Comparison of ENCODE assay signal across 9 cellular contexts in the genomic region with DNA sequence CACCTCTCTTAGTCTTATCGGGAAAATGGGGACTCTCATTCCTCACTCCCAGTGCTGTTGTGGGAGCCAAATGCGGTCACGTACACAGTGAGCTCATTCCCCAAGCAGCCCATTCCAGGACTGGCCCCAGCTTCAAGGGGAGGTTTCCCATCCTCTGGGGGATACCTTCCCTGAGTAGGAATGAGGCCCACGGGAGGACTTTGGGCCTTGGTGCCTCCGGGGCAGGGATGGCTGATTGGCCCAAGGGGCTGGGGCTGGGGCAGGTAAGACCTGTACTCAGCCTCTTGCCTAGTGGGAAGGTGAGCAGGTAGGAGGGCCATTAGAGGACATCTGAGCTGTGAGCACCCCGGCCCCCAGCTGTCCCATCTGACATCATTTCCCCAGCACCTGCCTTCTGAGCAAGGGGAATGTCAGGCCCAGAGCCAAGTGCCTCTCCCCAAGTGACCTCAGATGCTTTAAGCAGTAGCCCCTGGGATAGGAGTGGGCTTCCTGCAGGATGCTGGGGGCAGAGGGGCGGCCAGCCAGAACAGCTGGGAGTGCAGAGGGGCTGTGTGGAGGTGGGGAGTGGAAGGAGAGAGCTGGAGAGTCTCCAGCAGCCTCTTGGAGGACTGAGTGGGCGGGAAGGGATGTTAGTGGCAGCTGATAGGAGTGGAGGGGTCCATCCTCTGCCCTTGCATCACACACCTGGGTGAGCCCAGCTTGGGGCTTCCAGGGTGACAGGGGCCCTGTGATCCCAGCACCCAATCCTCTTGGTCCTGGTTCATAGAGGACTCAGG. TPM values are rescaled to one million over a fixed set of nuclear protein-coding genes. Genes with fewer than 3 reads are reported as not detected.
DNase-seq lines count a peak whose midpoint lies in the region; ATAC-seq and TF ChIP-seq lines count a peak whose summit lies in the region.
"Had no signal": no experiment of that assay in that cellular context is flagged by ENCODE, and none has a peak within 500 bp of the region (broad histone marks: within the 10 kb centered on the region; RNA-seq: fewer than 3 reads in every experiment).

No MANE protein-coding gene starts in this region.

- TF ChIP-seq POLR2A in vagina (IDR thresholded peaks at IDR 0.05), result no peak

- no peak overlapping the region for H3K27ac ChIP-seq in vagina

- peak overlapping the region; percentile 58 for H3K27ac Mint-ChIP-seq in activated T-cell treated with anti-CD3 and anti-CD28 coated beads, Interleukin-2, amount 50 U/mL, for 24 hours
- peak overlapping the region; percentile 76 for H3K27ac Mint-ChIP-seq in activated naive CD8-positive, alpha-beta T cell
- H3K27ac Mint-ChIP-seq in memory B cell, result peak overlapping the region; percentile 91

- H3K36me3 Mint-ChIP-seq in activated T-cell treated with anti-CD3 and anti-CD28 coated beads, Interleukin-2, amount 50 U/mL, for 24 hours (ENCODE audit: low read depth), result peaks cover 35% of the 10 kb centered on the region
- peaks cover 3% of the 10 kb centered on the region for H3K36me3 Mint-ChIP-seq in activated naive CD8-positive, alpha-beta T cell
- H3K36me3 Mint-ChIP-seq in memory B cell, result peaks cover 21% of the 10 kb centered on the region

- ATAC-seq in memory B cell (ENCODE audit: low read depth), result no peak
- no peak for ATAC-seq in GM21717 (IDR thresholded peaks at IDR 0.05; ENCODE audit: unreplicated experiment)
- ATAC-seq in HG02870 (IDR thresholded peaks at IDR 0.05; ENCODE audit: unreplicated experiment), result no peak

- no peaks in the 10 kb centered on the region for H3K9me3 ChIP-seq in vagina

- no peak for TF ChIP-seq CTCF in vagina (IDR thresholded peaks at IDR 0.05)

- no peaks in the 10 kb centered on the region for H3K36me3 ChIP-seq in vagina

- no peaks in the 10 kb centered on the region for H3K27me3 Mint-ChIP-seq in activated T-cell treated with anti-CD3 and anti-CD28 coated beads, Interleukin-2, amount 50 U/mL, for 24 hours
- H3K27me3 Mint-ChIP-seq in activated naive CD8-positive, alpha-beta T cell, result no peaks in the 10 kb centered on the region
- peaks cover under 1% of the 10 kb centered on the region for H3K27me3 Mint-ChIP-seq in memory B cell
- H3K27me3 Mint-ChIP-seq: naive thymus-derived CD8-positive, alpha-beta T cell had no signal

- no peak overlapping the region for H3K4me3 ChIP-seq in vagina

- intact Hi-C loops in vagina (cut with DNase I), result loop anchor here (10.0 kb wide), 1 partner anchor 101 kb away; the partner anchor contains the start of gene TSPAN18

- peaks cover 33% of the 10 kb centered on the region for H3K4me1 Mint-ChIP-seq in activated T-cell treated with anti-CD3 and anti-CD28 coated beads, Interleukin-2, amount 50 U/mL, for 24 hours (ENCODE audit: low read depth)
- peaks cover 28% of the 10 kb centered on the region for H3K4me1 Mint-ChIP-seq in activated naive CD8-positive, alpha-beta T cell (ENCODE audit: low read depth)
- H3K4me1 Mint-ChIP-seq in memory B cell, result peaks cover 54% of the 10 kb centered on the region

- H3K9me3 Mint-ChIP-seq in activated T-cell treated with anti-CD3 and anti-CD28 coated beads, Interleukin-2, amount 50 U/mL, for 24 hours, result peaks cover 3% of the 10 kb centered on the region
- no peaks in the 10 kb centered on the region for H3K9me3 Mint-ChIP-seq in activated naive CD8-positive, alpha-beta T cell (ENCODE audit: low read depth)
- peaks cover 3% of the 10 kb centered on the region for H3K9me3 Mint-ChIP-seq in memory B cell

- peak; percentile 38 for DNase-seq in activated T-cell treated with anti-CD3 and anti-CD28 coated beads, Interleukin-2, amount 50 U/mL, for 24 hours
- DNase-seq in activated T-cell treated with anti-CD3 and anti-CD28 coated beads for 4 hours (no peak), memory B cell (ENCODE audit: low spot score in 2 of 2) (peak in 1 of 2 donors; percentile 9), vagina (ENCODE audit: extremely low spot score in 2 of 2) (peak; percentile 82), ACHN (no peak)

- H3K27me3 ChIP-seq in vagina, result no peaks in the 10 kb centered on the region

- in situ Hi-C loops in ACHN (cut with HindIII; ENCODE audit: low pct_ligation_motif_present, low pct_unique_long_range_greater_than_20kb, low sequenced_read_pairs), result no loop called here

- peaks cover 15% of the 10 kb centered on the region for H3K4me1 ChIP-seq in vagina

- H3K4me3 Mint-ChIP-seq in activated T-cell treated with anti-CD3 and anti-CD28 coated beads, Interleukin-2, amount 50 U/mL, for 24 hours, result no peak overlapping the region
- H3K4me3 Mint-ChIP-seq in activated naive CD8-positive, alpha-beta T cell, result no peak overlapping the region
- H3K4me3 Mint-ChIP-seq in memory B cell, result no peak overlapping the region

RNA-seq across cellular contexts. Expression of gene CD82, which starts 58.4 kb away (rescaled TPM):
- total RNA-seq in vagina, result 91.6 TPM

Comparison
In these comparisons a context has a peak if more than half of its experiments do, and no peak if none do; other contexts are left out.
1. DNase-seq: peak in activated T-cell treated with anti-CD3 and anti-CD28 coated beads, Interleukin-2, amount 50 U/mL, for 24 hours (single experiment) and vagina (2 of 2); none in activated T-cell treated with anti-CD3 and anti-CD28 coated beads for 4 hours (single experiment) and ACHN (single experiment).
2. Peak in every context shown above with its lines, with median percentiles within 50 percentile points of each other: H3K27ac Mint-ChIP-seq.